21 cellular contexts compared by ENCODE assay signal in the genomic region with DNA sequence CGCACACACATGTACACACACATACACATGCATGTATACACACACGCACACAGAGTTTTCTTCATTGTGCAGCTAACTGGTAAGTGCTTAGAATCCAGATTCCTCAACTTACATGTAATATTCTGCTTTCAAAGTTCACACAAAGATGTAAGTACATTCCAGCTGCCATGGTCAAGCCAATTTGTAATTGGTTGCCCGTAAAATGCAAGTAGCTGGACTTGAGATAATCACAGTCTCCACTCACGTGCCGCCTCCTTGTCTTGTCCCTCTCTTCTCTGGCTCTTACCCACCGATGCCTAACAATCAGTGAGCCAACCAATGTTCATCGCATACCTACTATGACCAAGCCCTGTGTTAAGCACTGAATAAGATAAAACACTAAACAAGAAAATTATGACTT.
"Had no signal": no experiment of that assay in that cellular context is flagged by ENCODE, and none has a peak within 500 bp of the region (broad histone marks: within the 10 kb centered on the region; RNA-seq: fewer than 3 reads in every experiment).

No MANE protein-coding gene starts in this region.

- ATAC-seq: activated naive CD4-positive, alpha-beta T cell treated with anti-CD3 and anti-CD28 coated beads, Interleukin-2, amount 50 U/mL, for 72 hours; activated T-cell treated with anti-CD3 and anti-CD28 coated beads, Interleukin-2, amount 50 U/mL, for 72 hours; body of pancreas; heart left ventricle; left lobe of liver; mucosa of descending colon; naive thymus-derived CD8-positive, alpha-beta T cell; right cardiac atrium; T-helper 17 cell had no signal

- H3K4me3 ChIP-seq: body of pancreas, coronary artery, esophagus squamous epithelium, heart left ventricle, mucosa of descending colon, prostate gland, suprapubic skin had no signal

- H3K4me1 ChIP-seq: body of pancreas, esophagus squamous epithelium, prostate gland, suprapubic skin had no signal

- H3K36me3 ChIP-seq: esophagus squamous epithelium, heart left ventricle, prostate gland, suprapubic skin, WERI-Rb-1 had no signal

- H3K27ac ChIP-seq: body of pancreas, coronary artery, esophagus squamous epithelium, heart left ventricle, prostate gland, suprapubic skin, WERI-Rb-1 had no signal

- DNase-seq: activated CD4-positive, alpha-beta T cell treated with anti-CD3 and anti-CD28 coated beads for 4 hours; activated CD8-positive, alpha-beta memory T cell treated with anti-CD3 and anti-CD28 coated beads, Interleukin-2, amount 50 U/mL, for 48 hours; activated gamma-delta T cell; activated T-cell treated with anti-CD3 and anti-CD28 coated beads, Interleukin-2, amount 50 U/mL, for 72 hours; amniotic stem cell; body of pancreas; caudate nucleus; esophagus squamous epithelium; foreskin melanocyte; heart left ventricle; mucosa of descending colon; naive thymus-derived CD8-positive, alpha-beta T cell; right cardiac atrium; small intestine; T-helper 17 cell; WERI-Rb-1 had no signal

- H3K9me3 ChIP-seq: body of pancreas, esophagus squamous epithelium, heart left ventricle, mucosa of descending colon, prostate gland, suprapubic skin had no signal

- H3K27me3 ChIP-seq: body of pancreas, esophagus squamous epithelium, heart left ventricle, suprapubic skin had no signal
